Comparison of ENCODE assay signal across 8 cellular contexts in the genomic region with DNA sequence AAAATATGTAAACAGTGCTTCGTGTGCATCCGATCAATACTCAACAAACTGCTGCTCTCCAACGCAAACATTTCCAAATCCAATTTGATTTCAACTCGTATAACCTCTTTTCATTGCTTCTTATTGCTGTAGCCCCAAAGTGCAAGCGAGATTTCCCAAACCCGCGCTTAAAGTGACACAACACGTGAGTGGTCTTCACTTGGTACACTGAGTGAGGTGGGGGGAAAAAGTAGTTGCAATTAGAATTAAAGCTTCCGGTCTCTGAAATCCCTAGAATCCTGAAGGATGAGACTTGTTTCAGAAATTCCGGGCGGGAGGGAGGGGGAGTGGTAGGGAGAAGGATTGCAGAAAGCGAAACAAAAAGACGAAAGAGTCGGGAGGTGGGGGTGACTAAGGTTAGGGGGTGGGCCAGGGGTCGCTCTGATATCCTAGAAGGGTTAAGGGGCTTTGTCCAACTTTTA.
A peak's percentile ranks its signal among the peaks of the same experiment; 100 is the strongest.
DNase-seq lines count a peak whose midpoint lies in the region; ATAC-seq and TF ChIP-seq lines count a peak whose summit lies in the region.

No MANE protein-coding gene starts in this region.

- peaks cover 24% of the 10 kb centered on the region for H3K4me1 Mint-ChIP-seq in osteocyte (ENCODE audit: unreplicated experiment)

- no peaks in the 10 kb centered on the region for H3K9me3 Mint-ChIP-seq in osteocyte (ENCODE audit: unreplicated experiment)

- H3K27me3 Mint-ChIP-seq in osteocyte (ENCODE audit: unreplicated experiment) = no peaks in the 10 kb centered on the region

- peak overlapping the region; percentile 98 for H3K4me3 Mint-ChIP-seq in osteocyte (ENCODE audit: unreplicated experiment)

- H3K4me3 ChIP-seq in WI38 (ENCODE audit: low read depth, low read length) = peak overlapping the region; percentile 88

- ATAC-seq in GM21529 (IDR thresholded peaks at IDR 0.05; ENCODE audit: unreplicated experiment) = no peak

- H3K27ac Mint-ChIP-seq in osteocyte (ENCODE audit: unreplicated experiment) = peak overlapping the region; percentile 84

- in situ Hi-C loops in G401 (cut with HindIII; ENCODE audit: low sequenced_read_pairs) = no loop called here

- no peaks in the 10 kb centered on the region for H3K36me3 Mint-ChIP-seq in osteocyte (ENCODE audit: unreplicated experiment)

- TF ChIP-seq CTCF in WI38 (IDR thresholded peaks at IDR 0.05; ENCODE audit: low read depth, low read length) (no peak), osteocyte (IDR thresholded peaks at IDR 0.05) (no peak)

- DNase-seq in NCI-H748 (lab: John Stamatoyannopoulos, UW; ENCODE audit: unreplicated experiment) (peak; percentile 31), NCI-H748 treated with DMSO at 0.1 percent for 48 hours (lab: John Stamatoyannopoulos, UW) (no peak), glomerular visceral epithelial cell (ENCODE audit: extremely low spot score) (peak; percentile 44), osteocyte (ENCODE audit: extremely low spot score, unreplicated experiment) (no peak), NOMO-1 (lab: John Stamatoyannopoulos, UW; ENCODE audit: unreplicated experiment in 2 of 2) (no peak), G401 (ENCODE audit: low spot score) (no peak)

Comparison
In these comparisons a context has a peak if more than half of its experiments do, and no peak if none do; other contexts are left out.
1. DNase-seq: peak in NCI-H748 (single experiment) and glomerular visceral epithelial cell (single experiment); none in NCI-H748 treated with DMSO at 0.1 percent for 48 hours (single experiment), osteocyte (single experiment), NOMO-1 (0 of 2) and G401 (single experiment).